1 cellular context compared by ENCODE assay signal in the genomic region with DNA sequence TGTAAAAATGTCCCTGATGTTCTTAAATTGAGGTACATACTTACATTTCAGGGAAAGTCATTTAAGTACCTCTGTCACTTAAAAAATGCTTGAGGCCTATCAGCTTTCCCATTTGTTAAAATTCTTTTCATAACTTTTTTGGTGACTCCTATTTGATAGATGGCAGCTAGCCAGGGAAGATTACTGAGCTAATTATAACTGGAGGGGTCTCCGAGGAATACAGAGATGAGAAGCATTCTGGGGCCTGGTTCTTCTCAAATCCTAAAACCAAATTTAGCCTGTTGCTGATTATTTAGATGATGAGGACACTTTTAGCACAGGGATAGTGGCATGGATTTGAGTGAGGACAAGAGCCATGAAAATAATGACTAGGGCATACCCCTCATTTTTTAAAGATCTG.
TF ChIP-seq lines count a peak whose summit lies in the region.

No MANE protein-coding gene starts in this region.

TF ChIP-seq in H1, 55 proteins besides CTCF, POLR2A, EP300 and RAD21:
- TF ChIP-seq SUZ12 (IDR thresholded peaks at IDR 0.05; ENCODE audit: low read length) (no peak), SIN3A (conservative IDR thresholded peaks at IDR 0.05 in 1 of 2, IDR thresholded peaks at IDR 0.05 in 1 of 2; ENCODE audit: low read depth in 1 of 2, low read length in 2 of 2) (no peak), NRF1 (IDR thresholded peaks at IDR 0.05; ENCODE audit: low read depth, low read length) (0 out of 2 replicates have a peak, but pooled peaks have one; percentile 1), CTBP2 (IDR thresholded peaks at IDR 0.05; ENCODE audit: borderline replicate concordance, insufficient read depth, insufficient read length, low read length) (no peak)
- TF ChIP-seq, protein P1, sequence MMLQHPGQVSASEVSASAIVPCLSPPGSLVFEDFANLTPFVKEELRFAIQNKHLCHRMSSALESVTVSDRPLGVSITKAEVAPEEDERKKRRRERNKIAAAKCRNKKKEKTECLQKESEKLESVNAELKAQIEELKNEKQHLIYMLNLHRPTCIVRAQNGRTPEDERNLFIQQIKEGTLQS (IDR thresholded peaks at IDR 0.05; ENCODE audit: insufficient read depth, low read depth, low read length): no peak
